In the genomic region with DNA sequence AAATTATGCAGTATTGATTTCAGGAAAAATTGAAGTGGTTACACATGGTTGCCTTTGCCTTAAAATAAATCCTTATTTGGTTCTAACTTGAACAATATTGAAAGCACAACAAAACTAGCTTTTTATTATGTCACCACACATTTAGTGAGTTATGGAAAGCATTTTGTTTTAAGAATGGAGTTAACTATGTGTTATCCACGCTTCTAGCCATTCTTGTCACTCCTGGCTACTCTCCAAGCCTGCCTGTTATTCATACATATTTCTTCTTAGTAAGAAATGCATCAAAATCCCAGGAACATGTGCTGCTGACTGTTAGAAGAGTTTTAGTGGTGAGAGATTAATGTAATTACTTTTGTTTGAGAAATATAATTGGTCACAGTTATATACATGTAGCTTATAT, we compare ENCODE assay signal across 15 cellular contexts.
DNase-seq lines count a peak whose midpoint lies in the region; ATAC-seq and TF ChIP-seq lines count a peak whose summit lies in the region.
"Had no signal": no experiment of that assay in that cellular context is flagged by ENCODE, and none has a peak within 500 bp of the region (broad histone marks: within the 10 kb centered on the region; RNA-seq: fewer than 3 reads in every experiment).

No MANE protein-coding gene starts in this region.

- CTCF ChIA-PET in naive thymus-derived CD4-positive, alpha-beta T cell (lab: Charles Lee) = no interaction called here

- H3K36me3 ChIP-seq in ascending aorta = no peaks in the 10 kb centered on the region
- no peaks in the 10 kb centered on the region for H3K36me3 ChIP-seq in smooth muscle cell (ENCODE audit: low read depth)
- no peaks in the 10 kb centered on the region for H3K36me3 ChIP-seq in left lung
- no peaks in the 10 kb centered on the region for H3K36me3 ChIP-seq in naive thymus-derived CD4-positive, alpha-beta T cell (ENCODE audit: control insufficient read depth in 2 of 3, insufficient read depth in 3 of 3, low read length in 3 of 3)
- H3K36me3 ChIP-seq: prostate gland had no signal

- peak overlapping the region; percentile 33 for H3K4me2 ChIP-seq in smooth muscle cell

- POLR2A ChIA-PET in naive thymus-derived CD4-positive, alpha-beta T cell (lab: Charles Lee) = no interaction called here

- H3K27ac Mint-ChIP-seq in naive thymus-derived CD4-positive, alpha-beta T cell = no peak overlapping the region
- H3K27ac Mint-ChIP-seq: H9, T-helper 17 cell had no signal

- H4K20me1 ChIP-seq in smooth muscle cell (ENCODE audit: low read depth) = no peaks in the 10 kb centered on the region

- TF ChIP-seq CTCF in ascending aorta (IDR thresholded peaks at IDR 0.05) (no peak), fibroblast of villous mesenchyme (IDR thresholded peaks at IDR 0.05; ENCODE audit: insufficient read depth, low read depth, low read length) (no peak), smooth muscle cell (IDR thresholded peaks at IDR 0.05; ENCODE audit: borderline replicate concordance, insufficient read depth, poor library complexity, severe bottlenecking) (no peak), left lung (IDR thresholded peaks at IDR 0.05) (no peak)

- no peak for ATAC-seq in HG02884 (IDR thresholded peaks at IDR 0.05; ENCODE audit: unreplicated experiment)
- no peak for ATAC-seq in GM18858 (IDR thresholded peaks at IDR 0.05; ENCODE audit: unreplicated experiment)
- no peak for ATAC-seq in left lung
- ATAC-seq in naive thymus-derived CD4-positive, alpha-beta T cell = no peak
- ATAC-seq: GM12878, K562, T-helper 17 cell had no signal

- no peak overlapping the region for H3K4me3 Mint-ChIP-seq in naive thymus-derived CD4-positive, alpha-beta T cell
- H3K4me3 Mint-ChIP-seq: H9, T-helper 17 cell had no signal

- H3K9ac ChIP-seq in smooth muscle cell (ENCODE audit: low read depth) = no peak overlapping the region

- H3K27me3 ChIP-seq in ascending aorta (no peaks in the 10 kb centered on the region), smooth muscle cell (ENCODE audit: low read depth) (no peaks in the 10 kb centered on the region), left lung (no peaks in the 10 kb centered on the region)
- H3K27me3 ChIP-seq in naive thymus-derived CD4-positive, alpha-beta T cell (ENCODE audit: control insufficient read depth in 2 of 2, insufficient read depth in 2 of 2, low read length in 2 of 2) = no peaks in the 10 kb centered on the region

- no peak overlapping the region for H2AFZ ChIP-seq in smooth muscle cell (ENCODE audit: low read depth)

- peaks cover 0 to 17% (median 0%) of the 10 kb centered on the region in 11 donors for H3K9me3 Mint-ChIP-seq in naive thymus-derived CD4-positive, alpha-beta T cell
- H3K9me3 Mint-ChIP-seq: H9 had no signal

- peaks cover 3% of the 10 kb centered on the region for H3F3A ChIP-seq in smooth muscle cell (ENCODE audit: low read depth)

- H3K27ac ChIP-seq in ascending aorta (peak overlapping the region; percentile 83 to 91), smooth muscle cell (ENCODE audit: low read depth) (peak overlapping the region; percentile 16), left lung (peak overlapping the region in 1 of 2 donors; percentile 62)
- H3K27ac ChIP-seq in naive thymus-derived CD4-positive, alpha-beta T cell (ENCODE audit: low read depth, low read length) = no peak overlapping the region

- H3K9me3 ChIP-seq in ascending aorta (no peaks in the 10 kb centered on the region), smooth muscle cell (replicated peaks; ENCODE audit: low read depth) (no peaks in the 10 kb centered on the region), left lung (no peaks in the 10 kb centered on the region)
- no peaks in the 10 kb centered on the region for H3K9me3 ChIP-seq in naive thymus-derived CD4-positive, alpha-beta T cell (ENCODE audit: control insufficient read depth in 2 of 3, low read length in 3 of 3)
- H3K9me3 ChIP-seq: prostate gland had no signal

- H3K4me1 ChIP-seq in ascending aorta (peaks cover 9 to 25% of the 10 kb centered on the region in 2 donors), smooth muscle cell (ENCODE audit: low read depth) (peaks cover 14% of the 10 kb centered on the region), left lung (peaks cover 9 to 14% of the 10 kb centered on the region in 2 donors)
- H3K4me1 ChIP-seq in naive thymus-derived CD4-positive, alpha-beta T cell (ENCODE audit: control insufficient read depth in 2 of 2, insufficient read depth in 2 of 2, low read length in 2 of 2) = no peaks in the 10 kb centered on the region
- H3K4me1 ChIP-seq: prostate gland had no signal

- WGBS in smooth muscle cell (ENCODE audit: low lambda C conversion rate) = 70% methylated on average over 1 of the region's 1 CpG

- intact Hi-C loops in ascending aorta (cut with DNase I) = loop anchor here (1.0 to 2.0 kb wide), 2 partner anchors 20 to 74 kb away; partner anchors contain the start of gene FAT4
- intact Hi-C loops in left lung (cut with DNase I) = no loop called here
- intact Hi-C loops in naive thymus-derived CD4-positive, alpha-beta T cell (cut with micrococcal nuclease) = no loop called here

- peak; percentile 6 for DNase-seq in H4 (ENCODE audit: low spot score)
- no peak for DNase-seq in ascending aorta (ENCODE audit: low spot score in 2 of 2)
- DNase-seq in fibroblast of villous mesenchyme (ENCODE audit: low read depth) = peak; percentile 35
- no peak for DNase-seq in smooth muscle cell (lab: John Stamatoyannopoulos, UW; ENCODE audit: unreplicated experiment)
- no peak for DNase-seq in left lung
- no peak for DNase-seq in naive thymus-derived CD4-positive, alpha-beta T cell
- DNase-seq: activated gamma-delta T cell, H9, NCI-H1930, T-helper 17 cell had no signal

- H3K4me1 Mint-ChIP-seq in naive thymus-derived CD4-positive, alpha-beta T cell = peaks cover 0 to 3% (median 0%) of the 10 kb centered on the region in 7 donors
- H3K4me1 Mint-ChIP-seq: T-helper 17 cell had no signal

- H3K27me3 Mint-ChIP-seq in naive thymus-derived CD4-positive, alpha-beta T cell = no peaks in the 10 kb centered on the region
- H3K27me3 Mint-ChIP-seq: T-helper 17 cell had no signal

- H3K4me3 ChIP-seq in ascending aorta = no peak overlapping the region
- no peak overlapping the region for H3K4me3 ChIP-seq in fibroblast of villous mesenchyme (ENCODE audit: low read depth, low read length)
- no peak overlapping the region for H3K4me3 ChIP-seq in smooth muscle cell
- no peak overlapping the region for H3K4me3 ChIP-seq in left lung
- no peak overlapping the region for H3K4me3 ChIP-seq in naive thymus-derived CD4-positive, alpha-beta T cell (ENCODE audit: low read length)
- H3K4me3 ChIP-seq: GM12878, K562, prostate gland had no signal

- no peaks in the 10 kb centered on the region for H3K79me2 ChIP-seq in smooth muscle cell (ENCODE audit: low read depth)

- no peaks in the 10 kb centered on the region for H3K36me3 Mint-ChIP-seq in naive thymus-derived CD4-positive, alpha-beta T cell

Comparison
In these comparisons a context has a peak if more than half of its experiments do, and no peak if none do; other contexts are left out.
1. DNase-seq: peak in H4 (single experiment) and fibroblast of villous mesenchyme (single experiment); none in ascending aorta (0 of 2), smooth muscle cell (single experiment), left lung (0 of 2) and naive thymus-derived CD4-positive, alpha-beta T cell (0 of 9).